ENCODE assay signal across 8 cellular contexts in genomic region chr10:71729023-71729649, GRCh38. TPM values are rescaled to one million over a fixed set of nuclear protein-coding genes. Genes with fewer than 3 reads are reported as not detected.
DNase-seq lines count a peak whose midpoint lies in the region; ATAC-seq and TF ChIP-seq lines count a peak whose summit lies in the region.

No MANE protein-coding gene starts in this region.

- H3K36me3 Mint-ChIP-seq in CD4-positive, alpha-beta T cell (ENCODE audit: low read depth) = no peaks in the 10 kb centered on the region

- no peaks in the 10 kb centered on the region for H3K27me3 Mint-ChIP-seq in CD4-positive, alpha-beta T cell

- POLR2A ChIA-PET in CD4-positive, alpha-beta T cell (lab: Charles Lee) = interaction anchor here (1.5 to 14.4 kb wide), 8 partner anchors 11 to 44 kb away, joined by 4 to 252 read pairs (median 46); partner anchors contain the start of gene VSIR

- intact Hi-C loops in CD4-positive, alpha-beta T cell (cut with DNase I, micrococcal nuclease) = no loop called here
- intact Hi-C loops in breast epithelium (cut with DNase I; ENCODE audit: low total_unique reads) = no loop called here

- H3K27me3 ChIP-seq in CD4-positive, alpha-beta T cell (ENCODE audit: control insufficient read depth, insufficient read depth, low read length) = no peaks in the 10 kb centered on the region
- no peaks in the 10 kb centered on the region for H3K27me3 ChIP-seq in breast epithelium
- H3K27me3 ChIP-seq in muscle layer of duodenum (ENCODE audit: low read depth, low read length) = no peaks in the 10 kb centered on the region

- no peak for TF ChIP-seq POLR2A in breast epithelium (IDR thresholded peaks at IDR 0.05)

- no peaks in the 10 kb centered on the region for H3K9me3 Mint-ChIP-seq in CD4-positive, alpha-beta T cell

- peak overlapping the region; percentile 54 for H3K4me3 Mint-ChIP-seq in CD4-positive, alpha-beta T cell

- CTCF ChIA-PET in CD4-positive, alpha-beta T cell (lab: Charles Lee) = interaction anchor here (5.0 kb wide), 1 partner anchor 44 kb away, joined by 20 read pairs; the partner anchor contains the start of gene VSIR

- H3K9me3 ChIP-seq in CD4-positive, alpha-beta T cell (ENCODE audit: control insufficient read depth, low read length) = no peaks in the 10 kb centered on the region
- H3K9me3 ChIP-seq in breast epithelium (no peaks in the 10 kb centered on the region), muscle layer of duodenum (ENCODE audit: control insufficient read depth in 1 of 2, low read length in 2 of 2) (no peaks in the 10 kb centered on the region)

- H3K4me1 Mint-ChIP-seq in CD4-positive, alpha-beta T cell (ENCODE audit: low read depth) = peaks cover 90% of the 10 kb centered on the region

- no peak overlapping the region for H3K27ac ChIP-seq in CD4-positive, alpha-beta T cell (ENCODE audit: low read depth, low read length)
- H3K27ac ChIP-seq in breast epithelium = peak overlapping the region; percentile 80 to 89
- peak overlapping the region; percentile 27 for H3K27ac ChIP-seq in muscle layer of duodenum (ENCODE audit: low read length)

- H3K36me3 ChIP-seq in breast epithelium (no peaks in the 10 kb centered on the region), muscle layer of duodenum (ENCODE audit: control insufficient read depth in 1 of 2, insufficient read depth in 2 of 2, low read length in 2 of 2) (no peaks in the 10 kb centered on the region)

- no peak overlapping the region for H3K4me3 ChIP-seq in breast epithelium
- H3K4me3 ChIP-seq in muscle layer of duodenum (ENCODE audit: low read depth in 1 of 2, low read length in 2 of 2) = no peak overlapping the region

- no peak for DNase-seq in CD4-positive, alpha-beta T cell
- DNase-seq in MV-4-11 (lab: John Stamatoyannopoulos, UW) (peak; percentile 81), breast epithelium (ENCODE audit: low spot score in 2 of 2) (peak in 1 of 2 donors; percentile 60), dedifferentiated amniotic fluid mesenchymal stem cell (ENCODE audit: extremely low spot score) (no peak)
- DNase-seq in central memory CD4-positive, alpha-beta T cell = no peak

- H3K4me1 ChIP-seq in breast epithelium (peaks cover 11 to 24% of the 10 kb centered on the region in 2 donors), muscle layer of duodenum (ENCODE audit: control insufficient read depth in 1 of 2, insufficient read depth in 2 of 2, low read length in 2 of 2) (peaks cover 23 to 32% of the 10 kb centered on the region in 2 donors)

- ATAC-seq in CD4-positive, alpha-beta T cell (ENCODE audit: poor library complexity) = no peak
- ATAC-seq in GM18867 (IDR thresholded peaks at IDR 0.05; ENCODE audit: unreplicated experiment) = no peak
- no peak for ATAC-seq in HG03432 (IDR thresholded peaks at IDR 0.05; ENCODE audit: unreplicated experiment)

- peak overlapping the region; percentile 96 for H3K27ac Mint-ChIP-seq in CD4-positive, alpha-beta T cell

- no peak for TF ChIP-seq CTCF in CD4-positive, alpha-beta T cell (IDR thresholded peaks at IDR 0.05)
- no peak for TF ChIP-seq CTCF in breast epithelium (IDR thresholded peaks at IDR 0.05)

RNA-seq across cellular contexts. Expression of gene C10orf105, which starts 9.6 kb away (rescaled TPM):
- under 1 TPM; 0.25 to 0.36 TPM for total RNA-seq in CD4-positive, alpha-beta T cell
- under 1 TPM in 2 of 3 donors, not detected in 1; under 0.01 to 0.29 TPM for total RNA-seq in breast epithelium

RNA-seq across cellular contexts. Expression of gene VSIR, which starts 44.2 kb away (rescaled TPM):
- 10 to 100 TPM; 86.2 to 91.4 TPM for total RNA-seq in CD4-positive, alpha-beta T cell
- 10 to 100 TPM; 33.4 to 58.7 (median 34.7) TPM for total RNA-seq in breast epithelium
